In genomic region chr17:83031321-83031945, GRCh38 we compare ENCODE assay signal across 16 cellular contexts. TPM values are rescaled to one million over a fixed set of nuclear protein-coding genes. Genes with fewer than 3 reads are reported as not detected.
DNase-seq lines count a peak whose midpoint lies in the region; ATAC-seq and TF ChIP-seq lines count a peak whose summit lies in the region.
"Had no signal": no experiment of that assay in that cellular context is flagged by ENCODE, and none has a peak within 500 bp of the region (broad histone marks: within the 10 kb centered on the region; RNA-seq: fewer than 3 reads in every experiment).

No MANE protein-coding gene starts in this region.

- H3K9me3 Mint-ChIP-seq in osteocyte (ENCODE audit: unreplicated experiment): no peaks in the 10 kb centered on the region

- peaks cover 8% of the 10 kb centered on the region for H3K36me3 Mint-ChIP-seq in osteocyte (ENCODE audit: unreplicated experiment)

- TF ChIP-seq CTCF in osteocyte (IDR thresholded peaks at IDR 0.05): no peak

- H3K4me3 Mint-ChIP-seq in osteocyte (ENCODE audit: unreplicated experiment): no peak overlapping the region
- H3K4me3 Mint-ChIP-seq: CD14-positive monocyte had no signal

- H3K4me1 Mint-ChIP-seq in osteocyte (ENCODE audit: unreplicated experiment): no peaks in the 10 kb centered on the region
- H3K4me1 Mint-ChIP-seq: CD14-positive monocyte had no signal

- DNase-seq in activated CD8-positive, alpha-beta memory T cell treated with anti-CD3 and anti-CD28 coated beads, Interleukin-2, amount 50 U/mL, for 48 hours: peak; percentile 47
- DNase-seq in activated CD8-positive, alpha-beta memory T cell treated with anti-CD3 and anti-CD28 coated beads, Interleukin-2, amount 50 U/mL, for 4 hours: no peak
- DNase-seq in ecto neural progenitor cell (ENCODE audit: low spot score) (peak; percentile 39), osteocyte (ENCODE audit: extremely low spot score, unreplicated experiment) (peak; percentile 80), NCI-H446 treated with DMSO at 0.1 percent for 48 hours (lab: John Stamatoyannopoulos, UW) (no peak)
- DNase-seq: KG1, NCI-H1105, NCI-H146, NCI-H2029, NCI-H2227 treated with DMSO at 0.1 percent for 48 hours, NCI-H524, NCI-H82 had no signal

- no peaks in the 10 kb centered on the region for H3K27me3 Mint-ChIP-seq in osteocyte (ENCODE audit: unreplicated experiment)

- no peak overlapping the region for H3K27ac Mint-ChIP-seq in osteocyte (ENCODE audit: unreplicated experiment)

- ATAC-seq in GM18519 (IDR thresholded peaks at IDR 0.05; ENCODE audit: low FRiP score, unreplicated experiment) (no peak), HG03469 (IDR thresholded peaks at IDR 0.05; ENCODE audit: unreplicated experiment) (no peak)
- ATAC-seq: Right ventricle myocardium inferior had no signal

RNA-seq across cellular contexts. Expression of gene METRNL, which starts 48.0 kb away (rescaled TPM):
- 214 and 217 TPM in 2 replicates for total RNA-seq in osteocyte

Comparison
In these comparisons a context has a peak if more than half of its experiments do, and no peak if none do; other contexts are left out.
1. DNase-seq: peak in activated CD8-positive, alpha-beta memory T cell treated with anti-CD3 and anti-CD28 coated beads, Interleukin-2, amount 50 U/mL, for 48 hours (single experiment), ecto neural progenitor cell (single experiment) and osteocyte (single experiment); none in activated CD8-positive, alpha-beta memory T cell treated with anti-CD3 and anti-CD28 coated beads, Interleukin-2, amount 50 U/mL, for 4 hours (single experiment) and NCI-H446 treated with DMSO at 0.1 percent for 48 hours (single experiment).